In the genomic region with DNA sequence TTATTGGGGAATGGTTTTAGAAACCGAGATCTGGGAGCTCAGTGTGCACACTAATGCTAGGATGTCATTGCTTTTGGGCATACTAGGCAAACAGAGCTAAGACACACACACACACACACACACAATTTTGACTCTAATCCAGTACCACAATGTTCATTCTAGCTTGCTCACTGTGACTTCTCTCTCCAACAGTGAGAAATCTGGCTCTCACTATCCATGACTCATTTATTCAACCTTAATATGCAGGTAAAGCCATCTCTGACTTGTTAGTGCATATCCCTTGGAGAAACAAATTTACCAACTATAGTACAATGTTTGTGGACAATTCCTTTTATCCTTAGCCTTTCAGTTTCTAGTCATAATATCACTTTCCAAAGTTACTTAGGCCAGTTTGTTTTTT, we compare ENCODE assay signal across 17 cellular contexts. TPM values are rescaled to one million over a fixed set of nuclear protein-coding genes. Genes with fewer than 3 reads are reported as not detected.
DNase-seq lines count a peak whose midpoint lies in the region; ATAC-seq, FAIRE-seq and TF ChIP-seq lines count a peak whose summit lies in the region.
"Had no signal": no experiment of that assay in that cellular context is flagged by ENCODE, and none has a peak within 500 bp of the region (broad histone marks: within the 10 kb centered on the region; RNA-seq: fewer than 3 reads in every experiment).

No MANE protein-coding gene starts in this region.

- FAIRE-seq in bronchial epithelial cell (lab: Jason Lieb, UNC) = no peak
- FAIRE-seq: A204.1, HepG2 had no signal

- DNase-seq in bronchial epithelial cell (ENCODE audit: low read depth) = peak; percentile 69
- peak; percentile 60 for DNase-seq in epithelial cell of prostate (ENCODE audit: low read depth, low spot score)
- DNase-seq in kidney glomerular epithelial cell (lab: John Stamatoyannopoulos, UW) = peak; percentile 11
- no peak for DNase-seq in GOT3 (lab: John Stamatoyannopoulos, UW)
- DNase-seq: ACHN; BE2C; C1 segment of cervical spinal cord; Caco-2; CD4-positive, CD25-positive, alpha-beta regulatory T cell; DMS79 treated with DMSO at 0.1 percent for 48 hours; GF-D8; KBM-7 had no signal

- H3K36me3 ChIP-seq in bronchial epithelial cell (ENCODE audit: control insufficient read depth, insufficient read depth, low read length) = no peaks in the 10 kb centered on the region
- H3K36me3 ChIP-seq: BE2C, HAP-1 had no signal

- H3K4me3 ChIP-seq in bronchial epithelial cell (ENCODE audit: low read depth, low read length) = no peak overlapping the region
- H3K4me3 ChIP-seq: HAP-1 had no signal

- H3K27me3 ChIP-seq in bronchial epithelial cell (ENCODE audit: control insufficient read depth, insufficient read depth, low read length) = no peaks in the 10 kb centered on the region

- no peak for TF ChIP-seq CTCF in bronchial epithelial cell (IDR thresholded peaks at IDR 0.05; ENCODE audit: insufficient read depth, low read length, severe bottlenecking)

- ATAC-seq in HG03139 (IDR thresholded peaks at IDR 0.05; ENCODE audit: unreplicated experiment) = no peak
- ATAC-seq in HG02840 (IDR thresholded peaks at IDR 0.05; ENCODE audit: low FRiP score, unreplicated experiment) = no peak
- ATAC-seq: HepG2 had no signal

- H3K27ac ChIP-seq in epithelial cell of prostate = no peak overlapping the region

RNA-seq across cellular contexts. Expression of a gene that starts 5.9 kb away (rescaled TPM):
- 14.7 and 18.8 TPM in 2 replicates for total RNA-seq in bronchial epithelial cell
